8 cellular contexts compared by ENCODE assay signal in genomic region chr19:31356587-31357314, GRCh38. TPM values are rescaled to one million over a fixed set of nuclear protein-coding genes. Genes with fewer than 3 reads are reported as not detected.
DNase-seq lines count a peak whose midpoint lies in the region; ATAC-seq and TF ChIP-seq lines count a peak whose summit lies in the region.

No MANE protein-coding gene starts in this region.

- H3K27ac ChIP-seq in brain microvascular endothelial cell (no peak overlapping the region), lung (ENCODE audit: low read depth in 1 of 2, low read length in 1 of 2) (no peak overlapping the region)

- 11 to 25% methylated on average over 30 to 33 of the region's 33 CpGs for WGBS in lung, 2 donors

- no peaks in the 10 kb centered on the region for H3K36me3 Mint-ChIP-seq in type B pancreatic cell

- peaks cover 0 to 2% of the 10 kb centered on the region in 2 donors for H3K9me3 ChIP-seq in lung (ENCODE audit: control insufficient read depth in 2 of 2, insufficient read depth in 1 of 2, low read length in 1 of 2)

- peaks cover 36% of the 10 kb centered on the region for H3K4me1 Mint-ChIP-seq in type B pancreatic cell (ENCODE audit: unreplicated experiment)

- in situ Hi-C loops in brain microvascular endothelial cell (cut with HindIII; ENCODE audit: low pct_ligation_motif_present, low sequenced_read_pairs), result no loop called here

- no peak overlapping the region for H3K27ac Mint-ChIP-seq in type B pancreatic cell

- H3K4me3 ChIP-seq in brain microvascular endothelial cell (ENCODE audit: low read depth, low read length), result no peak overlapping the region
- no peak overlapping the region for H3K4me3 ChIP-seq in lung

- H3K27me3 ChIP-seq in brain microvascular endothelial cell (replicated peaks), result peaks cover 36% of the 10 kb centered on the region
- no peaks in the 10 kb centered on the region for H3K27me3 ChIP-seq in lung (ENCODE audit: control insufficient read depth, insufficient read depth)

- H3K36me3 ChIP-seq in brain microvascular endothelial cell (replicated peaks) (no peaks in the 10 kb centered on the region), lung (ENCODE audit: control insufficient read depth in 2 of 2, insufficient read depth in 2 of 2, low read length in 2 of 2) (no peaks in the 10 kb centered on the region)

- peaks cover 0 to 5% of the 10 kb centered on the region in 2 donors for H3K4me1 ChIP-seq in lung (ENCODE audit: control insufficient read depth in 2 of 2, insufficient read depth in 2 of 2, low read length in 2 of 2)

- peaks cover 97% of the 10 kb centered on the region for H3K27me3 Mint-ChIP-seq in type B pancreatic cell

- peak; percentile 46 to 51 for DNase-seq in activated CD4-positive, alpha-beta T cell treated with anti-CD3 and anti-CD28 coated beads for 24 hours (ENCODE audit: low read depth in 2 of 2)
- DNase-seq in activated CD4-positive, alpha-beta T cell treated with anti-CD3 and anti-CD28 coated beads for 1 hour, result no peak
- DNase-seq in brain microvascular endothelial cell (no peak), lung (ENCODE audit: low spot score) (no peak), type B pancreatic cell (ENCODE audit: extremely low spot score, unreplicated experiment) (no peak), DMS53 (lab: John Stamatoyannopoulos, UW) (no peak)

- no peak for ATAC-seq in lung (ENCODE audit: insufficient read depth, low FRiP score)
- ATAC-seq in GM21529 (IDR thresholded peaks at IDR 0.05; ENCODE audit: unreplicated experiment), result no peak
- ATAC-seq in HG03097 (IDR thresholded peaks at IDR 0.05; ENCODE audit: low FRiP score, unreplicated experiment), result no peak

- peak overlapping the region; percentile 33 for H3K4me3 Mint-ChIP-seq in type B pancreatic cell

- H3K9me3 Mint-ChIP-seq in type B pancreatic cell, result no peaks in the 10 kb centered on the region

- TF ChIP-seq CTCF in brain microvascular endothelial cell (IDR thresholded peaks at IDR 0.05; ENCODE audit: low read depth, low read length, missing control alignments) (peak; percentile 50), lung (IDR thresholded peaks at IDR 0.05; ENCODE audit: control extremely low read depth, extremely low read depth) (peak; percentile 9), type B pancreatic cell (conservative IDR thresholded peaks at IDR 0.05) (peak; percentile 65)

RNA-seq across cellular contexts. Expression of gene TSHZ3, which starts 7.5 kb away (rescaled TPM):
- total RNA-seq in lung (10 to 100 TPM in 1 of 2 donors, 1 to 10 TPM in 1; 9.4 to 12.9 TPM), type B pancreatic cell (ENCODE audit: low replicate concordance) (3.1 and 21.2 TPM in 2 replicates)
- 1 to 10 TPM; 1.9 to 4.6 TPM for polyA plus RNA-seq in lung

Comparison
In these comparisons a context has a peak if more than half of its experiments do, and no peak if none do; other contexts are left out.
1. DNase-seq: peak in activated CD4-positive, alpha-beta T cell treated with anti-CD3 and anti-CD28 coated beads for 24 hours (2 of 2); none in activated CD4-positive, alpha-beta T cell treated with anti-CD3 and anti-CD28 coated beads for 1 hour (single experiment), brain microvascular endothelial cell (single experiment), lung (single experiment), type B pancreatic cell (single experiment) and DMS53 (single experiment).
2. CTCF ChIP-seq: peak in every context shown above with its lines; median percentile 65 in type B pancreatic cell; 50 in brain microvascular endothelial cell; 9 in lung.